ENCODE assay signal across 1 cellular context in the genomic region with DNA sequence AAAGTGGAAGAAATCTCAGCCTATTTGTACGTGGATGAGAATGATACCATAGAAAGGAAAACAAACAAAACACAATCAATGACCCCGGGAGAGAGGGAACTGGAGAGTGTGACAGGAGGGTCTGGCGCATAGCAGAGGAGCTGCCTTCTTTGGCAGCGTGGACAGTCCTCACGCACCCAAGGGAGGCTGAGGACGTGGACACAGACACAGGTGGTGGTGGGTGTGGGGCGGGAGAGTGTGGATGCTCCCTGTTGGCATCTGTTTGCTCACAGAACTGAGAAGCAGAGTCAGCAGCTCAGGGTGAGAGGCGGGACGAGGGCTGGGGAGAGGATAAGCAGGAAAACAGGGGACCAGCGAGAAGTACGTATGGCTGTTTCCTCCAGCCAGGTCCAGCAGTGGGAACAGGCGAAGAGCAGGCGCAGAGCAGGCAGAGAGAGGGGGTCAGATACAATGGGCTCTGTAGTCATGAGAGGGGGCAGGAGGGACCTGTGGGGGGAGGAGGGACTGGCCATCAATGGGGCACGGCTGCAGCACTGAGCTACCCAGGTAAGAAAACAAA.
A peak's percentile ranks its signal among the peaks of the same experiment; 100 is the strongest.
TF ChIP-seq lines count a peak whose summit lies in the region.

No MANE protein-coding gene starts in this region.

TF ChIP-seq in K562, 482 proteins besides CTCF, POLR2A, EP300 and RAD21:
- no peak for TF ChIP-seq ZFP30 (CRISPR knock-in tag; IDR thresholded peaks at IDR 0.05; ENCODE audit: borderline replicate concordance)
- no peak for TF ChIP-seq NCOA4 (IDR thresholded peaks at IDR 0.05; ENCODE audit: partially characterized antibody)
- TF ChIP-seq ZBTB33 (CRISPR knock-in tag; IDR thresholded peaks at IDR 0.05), result peak; percentile 75
TF ChIP-seq in K562: peak in this region for 1.
